In genomic region chr13:95527955-95528354, GRCh38 we compare ENCODE assay signal across 9 cellular contexts. TPM values are rescaled to one million over a fixed set of nuclear protein-coding genes. Genes with fewer than 3 reads are reported as not detected.
"Had no signal": no experiment of that assay in that cellular context is flagged by ENCODE, and none has a peak within 500 bp of the region (broad histone marks: within the 10 kb centered on the region; RNA-seq: fewer than 3 reads in every experiment).

No MANE protein-coding gene starts in this region.

- H3K27ac Mint-ChIP-seq: GM23338, H9, HFFc6 had no signal

- H3K9me3 Mint-ChIP-seq: GM23338, H9, HFFc6 had no signal

- H3K4me3 Mint-ChIP-seq: GM23338, H9, HFFc6 had no signal

- ATAC-seq: GM23338, HCT116 had no signal

- DNase-seq: GM23248, GOT3, H7, H9, HCEC 1CT, HFFc6 had no signal

RNA-seq across cellular contexts. Expression of gene CLDN10, which starts 24.6 kb away (rescaled TPM):
- total RNA-seq: GM23248, H4, HFFc6 had no signal
